13 cellular contexts compared by ENCODE assay signal in the genomic region with DNA sequence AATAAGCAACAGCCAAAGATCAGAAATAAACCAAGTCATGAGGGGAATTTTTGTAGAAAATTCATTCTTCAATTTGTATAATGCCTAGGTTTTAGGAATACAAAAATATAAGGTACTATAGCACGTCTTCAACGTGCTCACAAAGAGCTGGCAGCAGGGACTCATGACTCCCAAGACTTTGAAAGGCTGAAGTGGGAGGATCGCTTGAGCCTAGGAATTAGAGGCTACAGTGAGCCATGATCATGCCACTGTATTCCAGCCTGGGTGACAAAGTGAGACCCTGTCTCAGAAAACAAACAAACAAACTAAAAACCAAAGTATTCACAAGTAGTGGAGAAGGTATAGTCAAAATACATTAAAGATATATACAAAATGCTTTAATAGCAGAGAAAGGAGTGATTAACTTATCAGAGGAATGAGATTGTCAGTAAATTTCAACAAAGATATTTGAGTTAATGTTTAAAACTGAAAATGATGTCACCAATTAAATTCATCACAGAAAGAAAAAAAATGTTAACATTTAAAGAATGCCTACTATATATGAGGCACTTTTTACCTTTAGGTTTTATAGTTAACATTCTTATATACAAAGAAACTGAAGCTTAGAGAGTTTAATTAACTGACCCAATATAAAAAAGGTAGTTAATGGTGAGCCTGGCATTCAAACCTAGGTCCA. TPM values are rescaled to one million over a fixed set of nuclear protein-coding genes. Genes with fewer than 3 reads are reported as not detected.
A peak's percentile ranks its signal among the peaks of the same experiment; 100 is the strongest.
DNase-seq lines count a peak whose midpoint lies in the region; ATAC-seq, FAIRE-seq and TF ChIP-seq lines count a peak whose summit lies in the region.
"Had no signal": no experiment of that assay in that cellular context is flagged by ENCODE, and none has a peak within 500 bp of the region (broad histone marks: within the 10 kb centered on the region; RNA-seq: fewer than 3 reads in every experiment).

No MANE protein-coding gene starts in this region.

- no peak overlapping the region for H3K18ac ChIP-seq in neuronal stem cell (ENCODE audit: low read length)

- H2AFZ ChIP-seq in keratinocyte (ENCODE audit: control insufficient read depth, low read length) (no peak overlapping the region), neuronal stem cell (ENCODE audit: low read length) (no peak overlapping the region)

- no peaks in the 10 kb centered on the region for H3K27me3 Mint-ChIP-seq in activated CD4-positive, alpha-beta memory T cell treated with anti-CD3 and anti-CD28 coated beads, Interleukin-2, amount 10 ng/mL, durations not matched to agents 7 days and 5 days
- H3K27me3 Mint-ChIP-seq: dendritic cell treated with granulocyte-macrophage colony-stimulating factor and Interleukin-4, amounts not matched to agents 40 ng/mL and 50 ng/mL, for 4 days had no signal

- TF ChIP-seq POLR2A in A549 (IDR thresholded peaks at IDR 0.05; ENCODE audit: low read length) = no peak

- H4K91ac ChIP-seq in neuronal stem cell (ENCODE audit: low read depth, low read length, poor library complexity) = no peak overlapping the region

- no peak overlapping the region for H2AK5ac ChIP-seq in neuronal stem cell (ENCODE audit: low read depth, low read length)

- H2BK15ac ChIP-seq in neuronal stem cell (ENCODE audit: low read length) = no peak overlapping the region

- no peaks in the 10 kb centered on the region for H3K79me1 ChIP-seq in neuronal stem cell (ENCODE audit: low read depth, low read length)

- peaks cover 35% of the 10 kb centered on the region for H3K4me1 ChIP-seq in A549
- H3K4me1 ChIP-seq in keratinocyte (ENCODE audit: control insufficient read depth, extremely low read depth, insufficient read depth, low read length) = peaks cover 22% of the 10 kb centered on the region
- H3K4me1 ChIP-seq in neuronal stem cell (ENCODE audit: control insufficient read depth in 2 of 2, insufficient read depth in 1 of 2, low read depth in 1 of 2, low read length in 2 of 2) = peaks cover 1 to 6% of the 10 kb centered on the region in 2 donors

- no peaks in the 10 kb centered on the region for H3K9me1 ChIP-seq in keratinocyte (ENCODE audit: control insufficient read depth, extremely low read depth, insufficient read depth, low read length)

- FAIRE-seq in A549 (lab: Jason Lieb, UNC) = no peak
- no peak for FAIRE-seq in keratinocyte (lab: Jason Lieb, UNC)

- 80% methylated on average over 3 of the region's 3 CpGs for WGBS in A549 (ENCODE audit: missing lambda C conversion rate)
- no CpG with 5 or more reads among the region's 3 CpGs for WGBS in neuronal stem cell (ENCODE audit: extremely low coverage in 2 of 2, insufficient read length in 2 of 2, insufficient replicate concordance in 1 of 2), 2 donors

- H4K8ac ChIP-seq in neuronal stem cell (ENCODE audit: low read depth, low read length) = no peak overlapping the region

- POLR2A ChIA-PET in A549 (lab: Yijun Ruan, JAX) = no interaction called here
- POLR2A ChIA-PET in activated CD4-positive, alpha-beta memory T cell treated with anti-CD3 and anti-CD28 coated beads, Interleukin-2, amount 10 ng/mL, durations not matched to agents 7 days and 5 days (lab: Charles Lee) = interaction anchor here (0.8 to 2.6 kb wide), 5 partner anchors 14 to 106 kb away, joined by 3 to 9 read pairs (median 5); no protein-coding TSS in a partner anchor

- TF ChIP-seq RAD21 in A549 (conservative IDR thresholded peaks at IDR 0.05 in 1 of 2, IDR thresholded peaks at IDR 0.05 in 1 of 2) = no peak

- TF ChIP-seq CTCF in A549 (IDR thresholded peaks at IDR 0.05) (no peak), keratinocyte (optimal IDR thresholded peaks at IDR 0.05 in 1 of 3, IDR thresholded peaks at IDR 0.05 in 1 of 3, conservative IDR thresholded peaks at IDR 0.05 in 1 of 3; ENCODE audit: extremely low read depth in 1 of 3, insufficient read depth in 2 of 3, low read length in 3 of 3) (no peak)

- H3K4me2 ChIP-seq in A549 (peak overlapping the region; percentile 37), keratinocyte (ENCODE audit: control insufficient read depth, extremely low read depth, insufficient read depth, low read depth, low read length) (peak overlapping the region; percentile 24), neuronal stem cell (ENCODE audit: insufficient read depth, low read length, poor library complexity, severe bottlenecking) (no peak overlapping the region)

- H3K27ac ChIP-seq in A549 (no peak overlapping the region), keratinocyte (ENCODE audit: control insufficient read depth, insufficient read depth, low read length) (no peak overlapping the region), neuronal stem cell (replicated peaks; ENCODE audit: low read length) (no peak overlapping the region)
- H3K27ac ChIP-seq: heart left ventricle had no signal

- no peaks in the 10 kb centered on the region for H3K27me3 ChIP-seq in keratinocyte (ENCODE audit: control insufficient read depth, extremely low read depth, insufficient read depth, low read length)
- H3K27me3 ChIP-seq in neuronal stem cell (ENCODE audit: control insufficient read depth in 3 of 3, insufficient read depth in 3 of 3, low read depth in 1 of 3, low read length in 3 of 3) = no peaks in the 10 kb centered on the region
- H3K27me3 ChIP-seq: heart left ventricle had no signal

- H3K14ac ChIP-seq in neuronal stem cell (ENCODE audit: low read length) = no peak overlapping the region

- H3K36me3 ChIP-seq in keratinocyte (ENCODE audit: control insufficient read depth in 2 of 2, extremely low read depth in 1 of 2, insufficient read depth in 2 of 2, low read length in 2 of 2) = no peaks in the 10 kb centered on the region
- H3K36me3 ChIP-seq in neuronal stem cell (replicated peaks in 1 of 2; ENCODE audit: control insufficient read depth in 2 of 2, insufficient read depth in 2 of 2, low read length in 2 of 2) = peaks cover 0 to 31% of the 10 kb centered on the region in 2 donors
- H3K36me3 ChIP-seq: heart left ventricle had no signal

- H3K9me3 Mint-ChIP-seq in activated CD4-positive, alpha-beta memory T cell treated with anti-CD3 and anti-CD28 coated beads, Interleukin-2, amount 10 ng/mL, durations not matched to agents 7 days and 5 days = no peaks in the 10 kb centered on the region
- H3K9me3 Mint-ChIP-seq: dendritic cell treated with granulocyte-macrophage colony-stimulating factor and Interleukin-4, amounts not matched to agents 40 ng/mL and 50 ng/mL, for 4 days had no signal

- TF ChIP-seq EP300 in A549 (IDR thresholded peaks at IDR 0.05) = no peak

- H3K4me3 ChIP-seq in A549 = no peak overlapping the region
- H3K4me3 ChIP-seq in keratinocyte (ENCODE audit: control insufficient read depth in 2 of 3, extremely low read depth in 1 of 3, insufficient read depth in 2 of 3, low read depth in 1 of 3, low read length in 3 of 3) = no peak overlapping the region
- no peak overlapping the region for H3K4me3 ChIP-seq in neuronal stem cell (ENCODE audit: low read length in 2 of 2)
- H3K4me3 ChIP-seq: heart left ventricle had no signal

- H3K23ac ChIP-seq in neuronal stem cell (ENCODE audit: low read depth, low read length, poor library complexity) = no peak overlapping the region

- H4K20me1 ChIP-seq in keratinocyte (ENCODE audit: control insufficient read depth, extremely low read depth, insufficient read depth, low read length) = peaks cover 18% of the 10 kb centered on the region

- CTCF ChIA-PET in A549 (lab: Yijun Ruan, JAX) = interaction anchor here (0.6 to 0.7 kb wide), 2 partner anchors 11 to 21 kb away, joined by 3 to 4 read pairs; no protein-coding TSS in a partner anchor
- CTCF ChIA-PET in activated CD4-positive, alpha-beta memory T cell treated with anti-CD3 and anti-CD28 coated beads, Interleukin-2, amount 10 ng/mL, durations not matched to agents 7 days and 5 days (lab: Charles Lee) = interaction anchor here (1.2 kb wide), 1 partner anchor 106 kb away, joined by 3 read pairs; no protein-coding TSS in a partner anchor

- H3K4me3 Mint-ChIP-seq in activated CD4-positive, alpha-beta memory T cell treated with anti-CD3 and anti-CD28 coated beads, Interleukin-2, amount 10 ng/mL, durations not matched to agents 7 days and 5 days = peak overlapping the region; percentile 38
- H3K4me3 Mint-ChIP-seq: dendritic cell treated with granulocyte-macrophage colony-stimulating factor and Interleukin-4, amounts not matched to agents 40 ng/mL and 50 ng/mL, for 4 days had no signal

- H3K79me2 ChIP-seq in keratinocyte (ENCODE audit: control insufficient read depth, insufficient read depth, low read length) = peaks cover 80% of the 10 kb centered on the region

- DNase-seq in A549 (ENCODE audit: low read depth in 1 of 2, low spot score in 1 of 2) = no peak
- peak; percentile 30 for DNase-seq in Daoy (ENCODE audit: low read depth)
- no peak for DNase-seq in activated CD4-positive, alpha-beta memory T cell treated with anti-CD3 and anti-CD28 coated beads, Interleukin-2, amount 10 ng/mL, durations not matched to agents 7 days and 5 days
- no peak for DNase-seq in keratinocyte (ENCODE audit: low read depth, low spot score)
- no peak for DNase-seq in neuronal stem cell (ENCODE audit: low spot score)
- no peak for DNase-seq in NCI-H2171 (lab: John Stamatoyannopoulos, UW)
- DNase-seq: C1 segment of cervical spinal cord, heart left ventricle, NCI-H1436, NCI-H748 treated with DMSO at 0.1 percent for 48 hours had no signal

- H3K9ac ChIP-seq in keratinocyte (ENCODE audit: control insufficient read depth, extremely low read depth, insufficient read depth, low read length) (no peak overlapping the region), neuronal stem cell (ENCODE audit: low read depth, low read length, poor library complexity) (no peak overlapping the region)

- H3K4me1 Mint-ChIP-seq in activated CD4-positive, alpha-beta memory T cell treated with anti-CD3 and anti-CD28 coated beads, Interleukin-2, amount 10 ng/mL, durations not matched to agents 7 days and 5 days = peaks cover 61% of the 10 kb centered on the region

- H3K36me3 Mint-ChIP-seq in activated CD4-positive, alpha-beta memory T cell treated with anti-CD3 and anti-CD28 coated beads, Interleukin-2, amount 10 ng/mL, durations not matched to agents 7 days and 5 days (ENCODE audit: low read depth) = peaks cover 38% of the 10 kb centered on the region

- H3K27ac Mint-ChIP-seq in activated CD4-positive, alpha-beta memory T cell treated with anti-CD3 and anti-CD28 coated beads, Interleukin-2, amount 10 ng/mL, durations not matched to agents 7 days and 5 days = no peak overlapping the region
- H3K27ac Mint-ChIP-seq: dendritic cell treated with granulocyte-macrophage colony-stimulating factor and Interleukin-4, amounts not matched to agents 40 ng/mL and 50 ng/mL, for 4 days had no signal

- dilution Hi-C loops in keratinocyte (cut with MboI; ENCODE audit: extremely low pct_ligation_motif_present, low sequenced_read_pairs) = no loop called here

- H3K4ac ChIP-seq in neuronal stem cell (ENCODE audit: low read length) = no peak overlapping the region

- no peak overlapping the region for H2BK5ac ChIP-seq in neuronal stem cell (ENCODE audit: low read length)

- H2BK12ac ChIP-seq in neuronal stem cell (ENCODE audit: low read length) = no peak overlapping the region

- H3K9me3 ChIP-seq in A549 (no peaks in the 10 kb centered on the region), keratinocyte (ENCODE audit: control insufficient read depth, low read depth, low read length) (no peaks in the 10 kb centered on the region), neuronal stem cell (replicated peaks in 1 of 2; ENCODE audit: control insufficient read depth in 2 of 2, insufficient read depth in 1 of 2, low read depth in 1 of 2, low read length in 2 of 2) (peaks cover 0 to 2% of the 10 kb centered on the region in 2 donors)
- H3K9me3 ChIP-seq: heart left ventricle had no signal

- no peak overlapping the region for H2BK120ac ChIP-seq in neuronal stem cell (ENCODE audit: low read depth, low read length)

- no peak for ATAC-seq in A549
- ATAC-seq in GM18858 (IDR thresholded peaks at IDR 0.05; ENCODE audit: unreplicated experiment) = no peak
- no peak for ATAC-seq in GM19351 (IDR thresholded peaks at IDR 0.05; ENCODE audit: unreplicated experiment)
- ATAC-seq: heart left ventricle had no signal

RNA-seq across cellular contexts. Expression of a gene that starts 3.2 kb away (rescaled TPM):
- 52.1 and 67.1 TPM in 2 replicates for polyA plus RNA-seq in A549 (2011; rRNA removed)
- polyA plus RNA-seq in A549 (2012; cell fraction: cytosol; rRNA removed) = 10.1 and 11.4 TPM in 2 replicates
- 12.0 and 12.9 TPM in 2 replicates for polyA plus RNA-seq in A549 (2012; cell fraction: nucleus; rRNA removed)
- polyA plus RNA-seq in A549 (2017; fragmentation: RNase III; extraction: RNeasy Plus Mini Kit Qiagen cat#74134 plus additional on column Dnase treatment) = 21.1 to 21.3 TPM (median 21.3 TPM) in 3 replicates
- polyA minus RNA-seq in A549 (2011; rRNA and poly(A)+ RNA removed) = 48.0 and 49.3 TPM in 2 replicates
- 21.9 and 26.0 TPM in 2 replicates for total RNA-seq in Daoy (2014; rRNA removed; shearing (Covaris generic))
- 10 to 100 TPM; 63.7 to 65.1 TPM for total RNA-seq in activated CD4-positive, alpha-beta memory T cell treated with anti-CD3 and anti-CD28 coated beads, Interleukin-2, amount 10 ng/mL, durations not matched to agents 7 days and 5 days
- 25.4 to 44.5 TPM (median 26.5 TPM) in 3 replicates for polyA plus RNA-seq in keratinocyte
- polyA plus RNA-seq in keratinocyte (2011; ENCODE audit: low read depth) = 35.5 TPM
- 12.5 and 26.0 TPM in 2 replicates for polyA plus RNA-seq in keratinocyte (2011; cell fraction: cytosol; rRNA removed)
- 33.1 and 38.9 TPM in 2 replicates for polyA plus RNA-seq in keratinocyte (2011; cell fraction: nucleus; rRNA removed)
- polyA plus RNA-seq in keratinocyte (2012; ENCODE audit: low replicate concordance) = 16.6 and 19.4 TPM in 2 replicates
- polyA minus RNA-seq in keratinocyte = 21.3 to 73.0 TPM (median 38.2 TPM) in 3 replicates
- 15.3 TPM for polyA minus RNA-seq in keratinocyte (2011; cell fraction: cytosol; rRNA and poly(A)+ RNA removed)
- polyA minus RNA-seq in keratinocyte (2011; cell fraction: nucleus; rRNA and poly(A)+ RNA removed) = 33.6 and 90.4 TPM in 2 replicates
- 19.5 TPM for polyA plus RNA-seq in neuronal stem cell (2013, experiment 1 of 2)
- polyA plus RNA-seq in neuronal stem cell (2013, experiment 2 of 2) = 21.0 TPM

RNA-seq across cellular contexts. Expression of a gene that starts 50.1 kb away (rescaled TPM):
- polyA plus RNA-seq in A549 (2011; rRNA removed) (27.0 and 33.9 TPM in 2 replicates), A549 (2017; fragmentation: RNase III; extraction: RNeasy Plus Mini Kit Qiagen cat#74134 plus additional on column Dnase treatment) (33.8 to 39.5 TPM (median 35.7 TPM) in 3 replicates), keratinocyte (8.3 to 27.3 TPM (median 15.3 TPM) in 3 replicates)
- 18.6 and 24.6 TPM in 2 replicates for polyA plus RNA-seq in A549 (2012; cell fraction: cytosol; rRNA removed)
- polyA plus RNA-seq in A549 (2012; cell fraction: nucleus; rRNA removed) = 5.7 and 11.5 TPM in 2 replicates
- polyA minus RNA-seq in A549 (2011; rRNA and poly(A)+ RNA removed) = 24.3 and 25.3 TPM in 2 replicates
- 19.1 and 33.3 TPM in 2 replicates for total RNA-seq in Daoy (2014; rRNA removed; shearing (Covaris generic))
- 10 to 100 TPM; 43.8 to 45.7 TPM for total RNA-seq in activated CD4-positive, alpha-beta memory T cell treated with anti-CD3 and anti-CD28 coated beads, Interleukin-2, amount 10 ng/mL, durations not matched to agents 7 days and 5 days
- polyA plus RNA-seq in keratinocyte (2011; ENCODE audit: low read depth) = 10.6 TPM
- polyA plus RNA-seq in keratinocyte (2011; cell fraction: cytosol; rRNA removed) = 12.4 and 21.3 TPM in 2 replicates
- polyA plus RNA-seq in keratinocyte (2011; cell fraction: nucleus; rRNA removed) = 7.9 and 9.1 TPM in 2 replicates
- polyA plus RNA-seq in keratinocyte (2012; ENCODE audit: low replicate concordance) = 21.3 and 23.1 TPM in 2 replicates
- 12.6 to 19.3 TPM (median 15.6 TPM) in 3 replicates for polyA minus RNA-seq in keratinocyte
- 10.4 TPM for polyA minus RNA-seq in keratinocyte (2011; cell fraction: cytosol; rRNA and poly(A)+ RNA removed)
- polyA minus RNA-seq in keratinocyte (2011; cell fraction: nucleus; rRNA and poly(A)+ RNA removed) = 2.3 and 4.0 TPM in 2 replicates
- 33.1 TPM for polyA plus RNA-seq in neuronal stem cell (2013, experiment 1 of 2)
- polyA plus RNA-seq in neuronal stem cell (2013, experiment 2 of 2) = 33.8 TPM
